In the genomic region with DNA sequence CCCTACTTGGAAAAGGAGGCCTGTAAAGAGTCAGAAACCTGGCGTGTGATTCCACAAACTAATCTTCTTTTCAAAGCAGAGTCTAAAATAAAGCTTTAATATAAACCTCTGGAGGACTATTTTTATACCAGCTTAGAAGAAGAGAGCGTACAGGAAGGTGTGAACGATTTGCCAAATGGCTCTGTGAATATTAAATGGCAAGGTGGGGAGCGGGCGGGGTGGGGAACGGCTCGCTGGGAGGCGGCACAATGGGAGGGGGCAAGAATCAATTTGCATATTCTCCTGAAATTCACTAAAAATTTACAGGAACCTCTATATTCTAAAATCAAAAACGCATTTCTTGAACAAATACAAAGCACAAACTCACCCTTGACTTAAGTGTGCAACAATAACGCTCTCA, we compare ENCODE assay signal across 9 cellular contexts. TPM values are rescaled to one million over a fixed set of nuclear protein-coding genes. Genes with fewer than 3 reads are reported as not detected.
DNase-seq lines count a peak whose midpoint lies in the region; ATAC-seq, FAIRE-seq and TF ChIP-seq lines count a peak whose summit lies in the region.
"Had no signal": no experiment of that assay in that cellular context is flagged by ENCODE, and none has a peak within 500 bp of the region (broad histone marks: within the 10 kb centered on the region; RNA-seq: fewer than 3 reads in every experiment).

No MANE protein-coding gene starts in this region.

- peaks cover 38% of the 10 kb centered on the region for H3K4me1 Mint-ChIP-seq in activated CD4-positive, alpha-beta T cell treated with anti-CD3 and anti-CD28 coated beads for 36 hours
- H3K4me1 Mint-ChIP-seq in astrocyte (ENCODE audit: low read depth, unreplicated experiment) = peaks cover 7% of the 10 kb centered on the region

- no peak for DNase-seq in activated CD4-positive, alpha-beta T cell treated with anti-CD3 and anti-CD28 coated beads for 36 hours
- DNase-seq in activated CD4-positive, alpha-beta T cell treated with anti-CD3 and anti-CD28 coated beads for 48 hours = no peak
- DNase-seq in astrocyte (ENCODE audit: low read depth) (no peak), right lobe of liver (no peak), thyroid gland (no peak), iPS-NIHi7 (ENCODE audit: extremely low spot score) (no peak), NCI-H510A treated with DMSO at 0.1 percent for 48 hours (lab: John Stamatoyannopoulos, UW) (no peak)
- no peak for DNase-seq in activated CD4-positive, alpha-beta T cell treated with anti-CD3 and anti-CD28 coated beads for 1 hour

- peaks cover 11% of the 10 kb centered on the region for H3K9me3 Mint-ChIP-seq in activated CD4-positive, alpha-beta T cell treated with anti-CD3 and anti-CD28 coated beads for 36 hours (ENCODE audit: low read depth)
- H3K9me3 Mint-ChIP-seq in astrocyte (ENCODE audit: unreplicated experiment) = peaks cover 14% of the 10 kb centered on the region

- H3K9ac ChIP-seq in astrocyte (ENCODE audit: low read length) = peak overlapping the region; percentile 79

- POLR2A ChIA-PET in activated CD4-positive, alpha-beta T cell treated with anti-CD3 and anti-CD28 coated beads for 36 hours (lab: Charles Lee) = interaction anchor here (0.7 kb wide), 3 partner anchors 75 to 719 kb away, joined by 3 to 6 read pairs (median 3); no protein-coding TSS in a partner anchor

- FAIRE-seq in astrocyte (lab: Jason Lieb, UNC) = no peak
- FAIRE-seq: A204.1 had no signal

- H3K36me3 ChIP-seq in astrocyte (ENCODE audit: insufficient read depth, low read length) (no peaks in the 10 kb centered on the region), right lobe of liver (no peaks in the 10 kb centered on the region), thyroid gland (no peaks in the 10 kb centered on the region)

- H3K36me3 Mint-ChIP-seq in activated CD4-positive, alpha-beta T cell treated with anti-CD3 and anti-CD28 coated beads for 36 hours (ENCODE audit: low read depth) = peaks cover 34% of the 10 kb centered on the region
- peaks cover 5% of the 10 kb centered on the region for H3K36me3 Mint-ChIP-seq in astrocyte (ENCODE audit: low read depth, unreplicated experiment)

- H3K27me3 Mint-ChIP-seq in activated CD4-positive, alpha-beta T cell treated with anti-CD3 and anti-CD28 coated beads for 36 hours = peaks cover 5% of the 10 kb centered on the region
- no peaks in the 10 kb centered on the region for H3K27me3 Mint-ChIP-seq in astrocyte (ENCODE audit: low read depth, unreplicated experiment)

- H3K9me3 ChIP-seq in astrocyte (ENCODE audit: insufficient read depth, low read depth, low read length) = peaks cover 7% of the 10 kb centered on the region
- H3K9me3 ChIP-seq in right lobe of liver = peaks cover 0 to 18% (median 2%) of the 10 kb centered on the region in 4 donors
- no peaks in the 10 kb centered on the region for H3K9me3 ChIP-seq in thyroid gland

- no peaks in the 10 kb centered on the region for H3K27me3 ChIP-seq in astrocyte (ENCODE audit: insufficient read depth, low read length)
- H3K27me3 ChIP-seq in right lobe of liver = no peaks in the 10 kb centered on the region
- H3K27me3 ChIP-seq in thyroid gland = no peaks in the 10 kb centered on the region

- H3K4me3 ChIP-seq in astrocyte (ENCODE audit: insufficient read depth, low read depth, low read length) = peak overlapping the region; percentile 91
- peak overlapping the region; percentile 47 to 84 (median 83) for H3K4me3 ChIP-seq in right lobe of liver
- peak overlapping the region in 2 of 3 donors; percentile 9 to 69 for H3K4me3 ChIP-seq in thyroid gland (replicated peaks in 1 of 3)

- CTCF ChIA-PET in activated CD4-positive, alpha-beta T cell treated with anti-CD3 and anti-CD28 coated beads for 36 hours (lab: Charles Lee) = interaction anchor here (1.4 kb wide), 2 partner anchors 17 to 85 kb away, joined by 3 to 7 read pairs; a partner anchor contains a TSS

- TF ChIP-seq CTCF in astrocyte (IDR thresholded peaks at IDR 0.05; ENCODE audit: insufficient read depth, low read depth, low read length) = no peak
- TF ChIP-seq CTCF in right lobe of liver (IDR thresholded peaks at IDR 0.05) = no peak
- no peak for TF ChIP-seq CTCF in thyroid gland (IDR thresholded peaks at IDR 0.05)

- H3K4me2 ChIP-seq in astrocyte (ENCODE audit: low read length) = peak overlapping the region; percentile 96

- no peaks in the 10 kb centered on the region for H4K20me1 ChIP-seq in astrocyte (ENCODE audit: insufficient read depth, low read length)

- H2AFZ ChIP-seq in astrocyte (ENCODE audit: low read depth, low read length) = peak overlapping the region; percentile 97

- H3K79me2 ChIP-seq in astrocyte (ENCODE audit: insufficient read depth, low read length) = peaks cover 43% of the 10 kb centered on the region

- WGBS in right lobe of liver (ENCODE audit: insufficient coverage, low coverage, low lambda C conversion rate, missing lambda C conversion rate) = 56% methylated on average over 10 of the region's 10 CpGs
- 40% methylated on average over 10 of the region's 10 CpGs for WGBS in thyroid gland, 2 donors

- peaks cover 6% of the 10 kb centered on the region for H3K4me1 ChIP-seq in astrocyte (ENCODE audit: insufficient read depth, low read length)
- H3K4me1 ChIP-seq in right lobe of liver = no peaks in the 10 kb centered on the region
- H3K4me1 ChIP-seq in thyroid gland = peaks cover 6 to 16% of the 10 kb centered on the region in 2 donors

- peak overlapping the region; percentile 97 for H3K27ac Mint-ChIP-seq in activated CD4-positive, alpha-beta T cell treated with anti-CD3 and anti-CD28 coated beads for 36 hours
- no peak overlapping the region for H3K27ac Mint-ChIP-seq in astrocyte (ENCODE audit: unreplicated experiment)

- TF ChIP-seq POLR2A in right lobe of liver (IDR thresholded peaks at IDR 0.05) (no peak), thyroid gland (IDR thresholded peaks at IDR 0.05) (no peak)

- no peak for ATAC-seq in activated CD4-positive, alpha-beta T cell treated with anti-CD3 and anti-CD28 coated beads for 36 hours
- ATAC-seq in right lobe of liver = no peak

- peak overlapping the region; percentile 93 for H3K4me3 Mint-ChIP-seq in activated CD4-positive, alpha-beta T cell treated with anti-CD3 and anti-CD28 coated beads for 36 hours
- peak overlapping the region; percentile 98 for H3K4me3 Mint-ChIP-seq in astrocyte (ENCODE audit: unreplicated experiment)

- H3K27ac ChIP-seq in astrocyte (ENCODE audit: low read depth, low read length) (no peak overlapping the region), right lobe of liver (no peak overlapping the region), thyroid gland (no peak overlapping the region)

- intact Hi-C loops in activated CD4-positive, alpha-beta T cell treated with anti-CD3 and anti-CD28 coated beads for 36 hours (cut with DNase I, micrococcal nuclease) = no loop called here
- intact Hi-C loops in right lobe of liver (cut with DNase I) = no loop called here
- intact Hi-C loops in thyroid gland (cut with DNase I) = no loop called here

RNA-seq across cellular contexts. Expression of a gene that starts 1.0 kb away (rescaled TPM):
- 10 to 100 TPM; 17.4 to 18.8 TPM for total RNA-seq in activated CD4-positive, alpha-beta T cell treated with anti-CD3 and anti-CD28 coated beads for 36 hours
- 12.0 and 13.2 TPM in 2 replicates for total RNA-seq in astrocyte
- 1 to 10 TPM; 3.2 to 9.6 (median 5.8) TPM for total RNA-seq in right lobe of liver
- total RNA-seq in thyroid gland = 10 to 100 TPM; 22.3 to 44.6 (median 30.9) TPM

RNA-seq across cellular contexts. Expression of a gene that starts 35.7 kb away (rescaled TPM):
- 10 to 100 TPM; 19.2 to 19.4 TPM for total RNA-seq in activated CD4-positive, alpha-beta T cell treated with anti-CD3 and anti-CD28 coated beads for 36 hours
- total RNA-seq in astrocyte (17.3 and 18.7 TPM in 2 replicates), right lobe of liver (10 to 100 TPM in 4 of 6 experiments, 1 to 10 TPM in 2; 8.4 to 11.1 (median 10.2) TPM), thyroid gland (10 to 100 TPM; 26.8 to 60.1 (median 33.8) TPM)

RNA-seq across cellular contexts. Expression of a gene that starts 58.2 kb away (rescaled TPM):
- 1 to 10 TPM; 6.3 to 6.9 TPM for total RNA-seq in activated CD4-positive, alpha-beta T cell treated with anti-CD3 and anti-CD28 coated beads for 36 hours
- total RNA-seq in astrocyte (2.0 and 3.0 TPM in 2 replicates), right lobe of liver (1 to 10 TPM; 1.5 to 5.4 (median 3.5) TPM), thyroid gland (10 to 100 TPM in 2 of 4 donors, 1 to 10 TPM in 2; 8.4 to 13.3 (median 10.2) TPM)

Comparison
In these comparisons a context has a peak if more than half of its experiments do, and no peak if none do; other contexts are left out.
1. H3K4me3 ChIP-seq: peak in every context shown above with its lines; median percentile 91 in astrocyte; 83 in right lobe of liver; 39 in thyroid gland.